In genomic region chr16:56302506-56302905, GRCh38 we compare ENCODE assay signal across 18 cellular contexts.
DNase-seq lines count a peak whose midpoint lies in the region; FAIRE-seq and TF ChIP-seq lines count a peak whose summit lies in the region.
"Had no signal": no experiment of that assay in that cellular context is flagged by ENCODE, and none has a peak within 500 bp of the region (broad histone marks: within the 10 kb centered on the region; RNA-seq: fewer than 3 reads in every experiment).

No MANE protein-coding gene starts in this region.

- no peaks in the 10 kb centered on the region for H3K9me3 ChIP-seq in kidney (ENCODE audit: control insufficient read depth in 1 of 2, low read length in 2 of 2)
- H3K9me3 ChIP-seq in spleen: no peaks in the 10 kb centered on the region
- H3K9me3 ChIP-seq: A549, BE2C had no signal

- intact Hi-C loops in kidney (cut with DNase I): no loop called here
- intact Hi-C loops in spleen (cut with DNase I; ENCODE audit: low total_unique reads): no loop called here

- FAIRE-seq in kidney (lab: Jason Lieb, UNC): no peak
- FAIRE-seq: A549, D721Med, G401.6, GM12891, H54 had no signal

- no peak overlapping the region for H3K9ac ChIP-seq in kidney (ENCODE audit: low read length in 2 of 2)
- H3K9ac ChIP-seq: GM23248 had no signal

- H3K36me3 ChIP-seq in kidney (ENCODE audit: control insufficient read depth in 1 of 2, insufficient read depth in 2 of 2, low read length in 2 of 2) (no peaks in the 10 kb centered on the region), spleen (no peaks in the 10 kb centered on the region)

- WGBS in spleen, 5 donors: 89 to 100% (median 93%) methylated on average over 5 of the region's 5 CpGs

- POLR2A ChIA-PET in RWPE1 (lab: Yijun Ruan, JAX; ENCODE audit: low non-redundant PET): no interaction called here

- DNase-seq in caudate nucleus (lab: John Stamatoyannopoulos, UW): no peak
- peak; percentile 37 for DNase-seq in kidney
- DNase-seq in spleen: peak; percentile 48
- no peak for DNase-seq in activated T-cell treated with anti-CD3 and anti-CD28 coated beads for 4 hours
- no peak for DNase-seq in glomerular visceral epithelial cell (ENCODE audit: extremely low spot score)
- DNase-seq in RWPE1 (ENCODE audit: low spot score): no peak
- DNase-seq: BE2C; CD4-positive, alpha-beta memory T cell; DMS153; DMS79 treated with DMSO at 0.1 percent for 48 hours; EL; GM23248 had no signal

- TF ChIP-seq CTCF in kidney (IDR thresholded peaks at IDR 0.05; ENCODE audit: borderline replicate concordance, extremely low read depth, insufficient read depth) (no peak), spleen (IDR thresholded peaks at IDR 0.05 in 8 of 11, conservative IDR thresholded peaks at IDR 0.05 in 3 of 11) (no peak), RWPE1 (conservative IDR thresholded peaks at IDR 0.05; ENCODE audit: low read depth) (no peak)

- peaks cover 0 to 7% (median 0%) of the 10 kb centered on the region in 7 donors for H3K27me3 ChIP-seq in spleen (replicated peaks in 1 of 7)
- H3K27me3 ChIP-seq: BE2C had no signal

- peak overlapping the region; percentile 96 for H3K27ac ChIP-seq in caudate nucleus (ENCODE audit: low read depth, low read length)
- no peak overlapping the region for H3K27ac ChIP-seq in kidney (ENCODE audit: low read depth in 2 of 2, low read length in 2 of 2)
- no peak overlapping the region for H3K27ac ChIP-seq in spleen
- no peak overlapping the region for H3K27ac ChIP-seq in RWPE1
- H3K27ac ChIP-seq: A549, C4-2B, GM23248 had no signal

- H3K4me3 ChIP-seq in kidney (ENCODE audit: low read length in 2 of 2) (no peak overlapping the region), spleen (no peak overlapping the region)
- H3K4me3 ChIP-seq: A549, GM23248 had no signal

- no peaks in the 10 kb centered on the region for H3K4me1 ChIP-seq in kidney (ENCODE audit: control insufficient read depth in 1 of 2, insufficient read depth in 1 of 2, low read depth in 1 of 2, low read length in 2 of 2)
- peaks cover 0 to 13% (median 2%) of the 10 kb centered on the region in 6 donors for H3K4me1 ChIP-seq in spleen

- no peak for TF ChIP-seq POLR2A in spleen (IDR thresholded peaks at IDR 0.05)

- CTCF ChIA-PET in RWPE1 (lab: Yijun Ruan, JAX): interaction anchor here (0.6 to 1.4 kb wide), 2 partner anchors 16 to 259 kb away, joined by 3 to 7 read pairs; no protein-coding TSS in a partner anchor

Comparison
In these comparisons a context has a peak if more than half of its experiments do, and no peak if none do; other contexts are left out.
1. DNase-seq: peak in kidney (single experiment) and spleen (single experiment); none in caudate nucleus (0 of 61), activated T-cell treated with anti-CD3 and anti-CD28 coated beads for 4 hours (single experiment), glomerular visceral epithelial cell (single experiment) and RWPE1 (single experiment).